7 cellular contexts compared by ENCODE assay signal in genomic region chr15:38254065-38254883, GRCh38. TPM values are rescaled to one million over a fixed set of nuclear protein-coding genes. Genes with fewer than 3 reads are reported as not detected.
DNase-seq lines count a peak whose midpoint lies in the region; ATAC-seq and TF ChIP-seq lines count a peak whose summit lies in the region.

No MANE protein-coding gene starts in this region.

- no peaks in the 10 kb centered on the region for H3K36me3 ChIP-seq in GM23338 (ENCODE audit: insufficient read depth)

- H3K79me2 ChIP-seq in GM23338 (replicated peaks; ENCODE audit: insufficient read depth): peaks cover 67% of the 10 kb centered on the region

- H3K4me3 Mint-ChIP-seq in GM23338 (peak overlapping the region; percentile 96), chondrocyte (ENCODE audit: unreplicated experiment) (peak overlapping the region; percentile 89)

- H3K4me1 Mint-ChIP-seq in GM23338 (peaks cover 33% of the 10 kb centered on the region), chondrocyte (ENCODE audit: low read depth) (peaks cover 46% of the 10 kb centered on the region)

- TF ChIP-seq CTCF in GM23338 (conservative IDR thresholded peaks at IDR 0.05; ENCODE audit: low read depth in 2 of 2) (no peak), chondrocyte (IDR thresholded peaks at IDR 0.05) (no peak)

- H3K27me3 ChIP-seq in GM23338 (ENCODE audit: insufficient read depth): no peaks in the 10 kb centered on the region

- no peaks in the 10 kb centered on the region for H3F3A ChIP-seq in GM23338 (replicated peaks; ENCODE audit: low read depth)

- H3K4me3 ChIP-seq in GM23338: peak overlapping the region; percentile 56

- peak overlapping the region; percentile 94 for H3K27ac Mint-ChIP-seq in GM23338
- peak overlapping the region; percentile 95 for H3K27ac Mint-ChIP-seq in chondrocyte (ENCODE audit: unreplicated experiment)

- ATAC-seq in GM23338 (no peak), SK-N-SH treated with all-trans-retinoic acid at 6 μM for 48 hours (peak; percentile 28)
- peak; percentile 48 for ATAC-seq in stimulated activated naive CD8-positive, alpha-beta T cell treated with anti-CD3 and anti-CD28 coated beads, Interleukin-15, Interleukin-2, amounts not matched to agents 100 U/mL and 50 U/mL, for 24 hours

- peaks cover 47% of the 10 kb centered on the region for H3K4me1 ChIP-seq in GM23338 (ENCODE audit: insufficient read depth)

- H3K9me3 Mint-ChIP-seq in GM23338: no peaks in the 10 kb centered on the region
- no peaks in the 10 kb centered on the region for H3K9me3 Mint-ChIP-seq in chondrocyte (ENCODE audit: low read depth)

- H3K36me3 Mint-ChIP-seq in GM23338 (ENCODE audit: low read depth) (peaks cover 14% of the 10 kb centered on the region), chondrocyte (ENCODE audit: low read depth) (no peaks in the 10 kb centered on the region)

- no peaks in the 10 kb centered on the region for H3K9me2 ChIP-seq in GM23338 (ENCODE audit: insufficient read depth)

- DNase-seq in GM03348 (ENCODE audit: low spot score): peak; percentile 39
- no peak for DNase-seq in GM23338 (ENCODE audit: low spot score)
- DNase-seq in LoVo (ENCODE audit: low spot score): peak; percentile 65
- no peak for DNase-seq in chondrocyte (ENCODE audit: low spot score)
- DNase-seq in left kidney (ENCODE audit: low read depth, low spot score): peak; percentile 76
- peak; percentile 15 for DNase-seq in stimulated activated naive CD8-positive, alpha-beta T cell treated with anti-CD3 and anti-CD28 coated beads, Interleukin-15, Interleukin-2, amounts not matched to agents 100 U/mL and 50 U/mL, for 24 hours

- no peak overlapping the region for H2AFZ ChIP-seq in GM23338

- peaks cover 31% of the 10 kb centered on the region for H4K20me1 ChIP-seq in GM23338 (replicated peaks; ENCODE audit: insufficient read depth)

- H3K27ac ChIP-seq in GM23338 (ENCODE audit: low read depth): peak overlapping the region; percentile 98

- peak overlapping the region; percentile 85 for H3K4me2 ChIP-seq in GM23338

- peaks cover 12% of the 10 kb centered on the region for H3K27me3 Mint-ChIP-seq in GM23338 (ENCODE audit: insufficient read depth, low read depth, poor library complexity)
- H3K27me3 Mint-ChIP-seq in chondrocyte (ENCODE audit: low read depth): no peaks in the 10 kb centered on the region

TF ChIP-seq in GM23338, 12 proteins besides CTCF, POLR2A, EP300 and RAD21 (continues in another document):
- TF ChIP-seq ZNF114 (CRISPR knock-in tag; IDR thresholded peaks at IDR 0.05) (no peak), REST (IDR thresholded peaks at IDR 0.05; ENCODE audit: unreplicated experiment) (no peak)

TF ChIP-seq in SK-N-SH treated with all-trans-retinoic acid at 6 μM for 48 hours, 23 proteins besides CTCF, POLR2A, EP300 and RAD21 (continues in another document):
- TF ChIP-seq OSR1 (CRISPR knock-in tag; IDR thresholded peaks at IDR 0.05) (no peak), PPARA (CRISPR knock-in tag; IDR thresholded peaks at IDR 0.05; ENCODE audit: borderline replicate concordance) (no peak), BACH2 (CRISPR knock-in tag; IDR thresholded peaks at IDR 0.05; ENCODE audit: borderline replicate concordance) (no peak), ZNF565 (CRISPR knock-in tag; conservative IDR thresholded peaks at IDR 0.05; ENCODE audit: low read depth) (no peak), PATZ1 (CRISPR knock-in tag; IDR thresholded peaks at IDR 0.05; ENCODE audit: borderline replicate concordance) (no peak), TSHZ2 (CRISPR knock-in tag; IDR thresholded peaks at IDR 0.05) (no peak), TCF4 (CRISPR knock-in tag; IDR thresholded peaks at IDR 0.05; ENCODE audit: borderline replicate concordance) (no peak), CSDC2 (CRISPR knock-in tag; IDR thresholded peaks at IDR 0.05) (no peak), ESRRG (CRISPR knock-in tag; IDR thresholded peaks at IDR 0.05) (no peak), ZFP3 (CRISPR knock-in tag; IDR thresholded peaks at IDR 0.05) (no peak), CSRNP3 (CRISPR knock-in tag; IDR thresholded peaks at IDR 0.05) (no peak), SNAI2 (CRISPR knock-in tag; IDR thresholded peaks at IDR 0.05) (no peak), GLIS3 (CRISPR knock-in tag; IDR thresholded peaks at IDR 0.05) (no peak), CREB5 (CRISPR knock-in tag; IDR thresholded peaks at IDR 0.05; ENCODE audit: low read depth) (no peak), ARNTL (CRISPR knock-in tag; IDR thresholded peaks at IDR 0.05; ENCODE audit: borderline replicate concordance, low read depth) (no peak), ZNF70 (CRISPR knock-in tag; IDR thresholded peaks at IDR 0.05) (no peak)

RNA-seq across cellular contexts. Expression of gene SPRED1, which starts 1.6 kb away (rescaled TPM):
- total RNA-seq in GM23338 (2014; rRNA removed; shearing (Covaris generic)): 44.0 and 44.1 TPM in 2 replicates
- 11.2 and 11.4 TPM in 2 replicates for polyA plus RNA-seq in GM23338 (2016; fragmentation: Nextera tagmentation; extraction: Ambion mirVana)
- total RNA-seq in chondrocyte: 26.7 to 29.8 TPM (median 26.8 TPM) in 3 replicates

Comparison
In these comparisons a context has a peak if more than half of its experiments do, and no peak if none do; other contexts are left out.
1. DNase-seq: peak in GM03348 (single experiment), LoVo (single experiment), left kidney (single experiment) and stimulated activated naive CD8-positive, alpha-beta T cell treated with anti-CD3 and anti-CD28 coated beads, Interleukin-15, Interleukin-2, amounts not matched to agents 100 U/mL and 50 U/mL, for 24 hours (single experiment); none in GM23338 (single experiment) and chondrocyte (single experiment).